Comparison of ENCODE assay signal across 20 cellular contexts in the genomic region with DNA sequence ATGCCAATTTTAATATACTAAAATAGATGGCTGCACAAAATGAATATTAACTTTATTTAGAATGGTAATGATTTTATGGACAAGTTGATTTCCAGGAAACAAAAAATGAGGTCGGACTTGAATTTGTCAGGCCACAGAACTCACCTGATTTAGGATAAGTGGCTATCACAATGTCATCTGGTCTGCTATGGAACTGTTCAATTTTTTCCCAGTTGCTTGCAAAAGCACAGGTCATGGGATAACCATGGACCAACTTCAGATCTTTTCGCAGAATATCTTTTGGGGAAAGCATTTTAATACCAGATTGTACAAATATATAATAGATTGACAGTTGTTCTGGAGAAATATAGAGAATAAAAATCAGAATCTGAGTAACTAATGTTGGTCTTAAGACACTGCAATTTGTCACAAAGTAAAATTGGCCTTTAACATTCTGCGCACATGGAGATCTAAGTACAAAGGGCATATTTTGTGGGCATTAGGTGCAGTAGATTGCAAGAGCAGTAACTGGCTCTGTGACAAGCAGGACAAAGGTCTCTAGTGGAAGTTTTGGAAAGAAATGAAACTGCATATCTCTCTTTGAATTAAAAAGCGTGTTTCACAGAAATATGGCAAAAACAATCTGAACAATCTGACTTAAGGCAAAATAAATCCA. TPM values are rescaled to one million over a fixed set of nuclear protein-coding genes. Genes with fewer than 3 reads are reported as not detected.
DNase-seq lines count a peak whose midpoint lies in the region; ATAC-seq, FAIRE-seq and TF ChIP-seq lines count a peak whose summit lies in the region.
"Had no signal": no experiment of that assay in that cellular context is flagged by ENCODE, and none has a peak within 500 bp of the region (broad histone marks: within the 10 kb centered on the region; RNA-seq: fewer than 3 reads in every experiment).

No MANE protein-coding gene starts in this region.

- no peak overlapping the region for H3K4me3 Mint-ChIP-seq in CD8-positive, alpha-beta T cell

- no peaks in the 10 kb centered on the region for H3K27me3 Mint-ChIP-seq in CD8-positive, alpha-beta T cell (ENCODE audit: low read depth)

- peak overlapping the region; percentile 63 for H3K27ac Mint-ChIP-seq in CD8-positive, alpha-beta T cell

- TF ChIP-seq CTCF in CD8-positive, alpha-beta T cell (IDR thresholded peaks at IDR 0.05), result no peak
- TF ChIP-seq CTCF in body of pancreas (IDR thresholded peaks at IDR 0.05) (peak in 1 of 7 experiments; percentile 2), right lobe of liver (IDR thresholded peaks at IDR 0.05) (no peak), upper lobe of left lung (IDR thresholded peaks at IDR 0.05) (no peak)

- H3K36me3 ChIP-seq in CD8-positive, alpha-beta T cell (ENCODE audit: insufficient read depth, low read length), result no peaks in the 10 kb centered on the region
- no peaks in the 10 kb centered on the region for H3K36me3 ChIP-seq in body of pancreas (replicated peaks in 1 of 2; ENCODE audit: insufficient read depth in 1 of 2, low read depth in 2 of 2)
- H3K36me3 ChIP-seq in right lobe of liver, result peaks cover 0 to 5% (median 0%) of the 10 kb centered on the region in 4 donors
- peaks cover 0 to 4% of the 10 kb centered on the region in 2 donors for H3K36me3 ChIP-seq in small intestine (ENCODE audit: control insufficient read depth in 2 of 2, insufficient read depth in 2 of 2, low read length in 2 of 2)
- no peaks in the 10 kb centered on the region for H3K36me3 ChIP-seq in upper lobe of left lung
- H3K36me3 ChIP-seq: MG63 had no signal

- H3K4me1 Mint-ChIP-seq in CD8-positive, alpha-beta T cell (ENCODE audit: low read depth), result peaks cover 47% of the 10 kb centered on the region

- POLR2A ChIA-PET in CD8-positive, alpha-beta T cell (lab: Charles Lee), result no interaction called here

- peaks cover 5% of the 10 kb centered on the region for H3K9me3 Mint-ChIP-seq in CD8-positive, alpha-beta T cell

- CTCF ChIA-PET in CD8-positive, alpha-beta T cell (lab: Charles Lee), result interaction anchor here (0.7 kb wide), 1 partner anchor 69 kb away, joined by 3 read pairs; no protein-coding TSS in a partner anchor

- intact Hi-C loops in CD8-positive, alpha-beta T cell (cut with DNase I, micrococcal nuclease), result loop anchor here in 1 of 2 experiments (5.0 to 10.0 kb wide), 3 partner anchors 38 to 1400 kb away; partner anchors contain the start of genes MOB1B and YTHDC1
- intact Hi-C loops in body of pancreas (cut with DNase I), result no loop called here
- intact Hi-C loops in right lobe of liver (cut with DNase I), result no loop called here
- intact Hi-C loops in posterior vena cava (cut with DNase I), result loop anchor here in 1 of 2 donors (2.0 kb wide), 1 partner anchor 60 kb away; no protein-coding TSS in a partner anchor

- TF ChIP-seq EP300 in upper lobe of left lung (IDR thresholded peaks at IDR 0.05), result no peak

- 38 to 42% methylated on average over 4 of the region's 4 CpGs for WGBS in body of pancreas, 2 donors
- 27% methylated on average over 4 of the region's 4 CpGs for WGBS in right lobe of liver (ENCODE audit: insufficient coverage, low coverage, low lambda C conversion rate, missing lambda C conversion rate)
- WGBS in small intestine, 3 donors, result 46 to 69% (median 48%) methylated on average over 4 of the region's 4 CpGs
- 86 to 88% methylated on average over 4 of the region's 4 CpGs for WGBS in upper lobe of left lung, 2 donors

- H3K36me3 Mint-ChIP-seq in CD8-positive, alpha-beta T cell, result peaks cover 16% of the 10 kb centered on the region

- H3K27ac ChIP-seq in CD8-positive, alpha-beta T cell (ENCODE audit: low read depth, low read length), result no peak overlapping the region
- H3K27ac ChIP-seq in body of pancreas, result peak overlapping the region; percentile 21 to 67 (median 58)
- H3K27ac ChIP-seq in right lobe of liver, result peak overlapping the region; percentile 28 to 77 (median 63)
- H3K27ac ChIP-seq in small intestine (ENCODE audit: low read depth in 1 of 2, low read length in 1 of 2), result peak overlapping the region in 1 of 2 donors; percentile 32
- no peak overlapping the region for H3K27ac ChIP-seq in upper lobe of left lung

- no peaks in the 10 kb centered on the region for H3K27me3 ChIP-seq in CD8-positive, alpha-beta T cell (ENCODE audit: insufficient read depth, low read length)
- H3K27me3 ChIP-seq in body of pancreas (no peaks in the 10 kb centered on the region), right lobe of liver (no peaks in the 10 kb centered on the region), small intestine (ENCODE audit: control insufficient read depth in 2 of 2, insufficient read depth in 2 of 2, low read length in 2 of 2) (no peaks in the 10 kb centered on the region), upper lobe of left lung (no peaks in the 10 kb centered on the region)
- H3K27me3 ChIP-seq: MG63 had no signal

- TF ChIP-seq POLR2A in body of pancreas (IDR thresholded peaks at IDR 0.05) (no peak), right lobe of liver (IDR thresholded peaks at IDR 0.05) (peak; percentile 28), upper lobe of left lung (IDR thresholded peaks at IDR 0.05) (no peak)

- ATAC-seq in CD8-positive, alpha-beta T cell, result no peak
- ATAC-seq in body of pancreas, result peak; percentile 85
- ATAC-seq in right lobe of liver, result peak; percentile 73 to 87 (median 79)
- ATAC-seq in HG03460 (IDR thresholded peaks at IDR 0.05; ENCODE audit: unreplicated experiment), result no peak
- no peak for ATAC-seq in upper lobe of left lung (ENCODE audit: low FRiP score in 2 of 2)
- ATAC-seq: GM12878, HCT116 had no signal

- peak; percentile 67 for FAIRE-seq in small intestine (lab: Jason Lieb, UNC)
- FAIRE-seq: GM12878, HTR-8/SVneo had no signal

- no peak for DNase-seq in CD8-positive, alpha-beta T cell
- DNase-seq in body of pancreas (peak; percentile 39 to 72 (median 57)), right lobe of liver (peak in 1 of 3 donors; percentile 82), small intestine (peak; percentile 91), posterior vena cava (ENCODE audit: low spot score) (no peak), upper lobe of left lung (no peak)
- DNase-seq: AML-193, Calu3, DMS79, KBM-7, MG63, NCI-H1105, NCI-H1694 treated with DMSO at 0.1 percent for 48 hours, NCI-H345, NCI-H69 had no signal

- peaks cover 24% of the 10 kb centered on the region for H3K4me1 ChIP-seq in CD8-positive, alpha-beta T cell (ENCODE audit: insufficient read depth, low read length)
- peaks cover 26% of the 10 kb centered on the region for H3K4me1 ChIP-seq in body of pancreas
- peaks cover 0 to 58% (median 11%) of the 10 kb centered on the region in 4 donors for H3K4me1 ChIP-seq in right lobe of liver
- H3K4me1 ChIP-seq in small intestine (ENCODE audit: control insufficient read depth in 2 of 2, insufficient read depth in 1 of 2, low read depth in 1 of 2, low read length in 1 of 2), result peaks cover 2 to 5% of the 10 kb centered on the region in 2 donors
- no peaks in the 10 kb centered on the region for H3K4me1 ChIP-seq in upper lobe of left lung

- no peaks in the 10 kb centered on the region for H3K9me3 ChIP-seq in CD8-positive, alpha-beta T cell (ENCODE audit: low read length)
- H3K9me3 ChIP-seq in body of pancreas (no peaks in the 10 kb centered on the region), right lobe of liver (no peaks in the 10 kb centered on the region), small intestine (ENCODE audit: control insufficient read depth, low read depth) (no peaks in the 10 kb centered on the region), upper lobe of left lung (no peaks in the 10 kb centered on the region)
- H3K9me3 ChIP-seq: MG63 had no signal

- H3K4me3 ChIP-seq in CD8-positive, alpha-beta T cell (ENCODE audit: low read depth, low read length), result no peak overlapping the region
- H3K4me3 ChIP-seq in body of pancreas (no peak overlapping the region), right lobe of liver (peak overlapping the region in 2 of 3 donors; percentile 2 to 18), small intestine (ENCODE audit: low read depth in 1 of 2, low read length in 2 of 2) (no peak overlapping the region), upper lobe of left lung (no peak overlapping the region)
- H3K4me3 ChIP-seq: GM12878, MG63 had no signal

RNA-seq across cellular contexts. Expression of gene SULT1B1, which starts 5.4 kb away (rescaled TPM):
- 1 to 10 TPM; 4.5 to 5.1 TPM for total RNA-seq in CD8-positive, alpha-beta T cell
- total RNA-seq in body of pancreas (1 to 10 TPM; 1.8 to 4.0 TPM), right lobe of liver (10 to 100 TPM in 5 of 6 experiments, 1 to 10 TPM in 1; 10.0 to 66.3 (median 31.4) TPM), posterior vena cava (1 to 10 TPM; 2.2 to 7.5 TPM), upper lobe of left lung (10 to 100 TPM in 1 of 6 donors, 1 to 10 TPM in 5; 2.1 to 12.9 (median 4.9) TPM)
- polyA plus RNA-seq in small intestine, result 10 to 100 TPM; 15.5 to 77.2 (median 45.4) TPM
- total RNA-seq: G401 had no signal

Comparison
In these comparisons a context has a peak if more than half of its experiments do, and no peak if none do; other contexts are left out.
1. ATAC-seq: peak in body of pancreas (single experiment) and right lobe of liver (4 of 4); none in CD8-positive, alpha-beta T cell (single experiment), HG03460 (single experiment) and upper lobe of left lung (0 of 2).
2. DNase-seq: peak in body of pancreas (4 of 4) and small intestine (single experiment); none in CD8-positive, alpha-beta T cell (0 of 7), posterior vena cava (single experiment) and upper lobe of left lung (0 of 2).
3. H3K27ac ChIP-seq: peak in body of pancreas (4 of 4) and right lobe of liver (3 of 3); none in CD8-positive, alpha-beta T cell (single experiment) and upper lobe of left lung (0 of 4).
4. H3K4me3 ChIP-seq: peak in right lobe of liver (2 of 3); none in CD8-positive, alpha-beta T cell (single experiment), body of pancreas (0 of 2), small intestine (0 of 2) and upper lobe of left lung (0 of 4).